In genomic region chr15:89203705-89204273, GRCh38 we compare ENCODE assay signal across 11 cellular contexts. TPM values are rescaled to one million over a fixed set of nuclear protein-coding genes. Genes with fewer than 3 reads are reported as not detected.
A peak's percentile ranks its signal among the peaks of the same experiment; 100 is the strongest.
DNase-seq lines count a peak whose midpoint lies in the region; ATAC-seq, FAIRE-seq and TF ChIP-seq lines count a peak whose summit lies in the region.
"Had no signal": no experiment of that assay in that cellular context is flagged by ENCODE, and none has a peak within 500 bp of the region (broad histone marks: within the 10 kb centered on the region; RNA-seq: fewer than 3 reads in every experiment).

No MANE protein-coding gene starts in this region.

- no peak for TF ChIP-seq EP300 in HepG2 (IDR thresholded peaks at IDR 0.05; ENCODE audit: low read depth in 2 of 2, low read length in 2 of 2)
- no peak for TF ChIP-seq EP300 in HepG2 (CRISPR knock-in tag; IDR thresholded peaks at IDR 0.05; ENCODE audit: borderline replicate concordance)

- no peak overlapping the region for H3K9ac ChIP-seq in HepG2 (ENCODE audit: insufficient read depth, low read depth, low read length)

- intact Hi-C loops in right lobe of liver (cut with DNase I): no loop called here
- intact Hi-C loops in HepG2 (cut with micrococcal nuclease; ENCODE audit: unreplicated experiment): loop anchor here (10.0 kb wide), 1 partner anchor 101 kb away; no protein-coding TSS in a partner anchor
- intact Hi-C loops in activated CD8-positive, alpha-beta T cell treated with anti-CD3 and anti-CD28 coated beads for 36 hours (cut with micrococcal nuclease): loop anchor here (10.0 kb wide), 1 partner anchor 81 kb away; no protein-coding TSS in a partner anchor

- no peaks in the 10 kb centered on the region for H3K9me3 Mint-ChIP-seq in activated CD8-positive, alpha-beta T cell treated with anti-CD3 and anti-CD28 coated beads for 36 hours
- H3K9me3 Mint-ChIP-seq in effector memory CD8-positive, alpha-beta T cell: no peaks in the 10 kb centered on the region
- peaks cover 0 to 7% of the 10 kb centered on the region in 2 donors for H3K9me3 Mint-ChIP-seq in stimulated activated naive CD8-positive, alpha-beta T cell treated with anti-CD3 and anti-CD28 coated beads, Interleukin-15, amount 100 ng/mL, for 72 hours

- H2AFZ ChIP-seq in HepG2 (ENCODE audit: low read length): no peak overlapping the region

- no peak for FAIRE-seq in HepG2 (lab: Jason Lieb, UNC)

- H3K9me3 ChIP-seq in right lobe of liver: no peaks in the 10 kb centered on the region
- H3K9me3 ChIP-seq in HepG2 (ENCODE audit: low read length): no peaks in the 10 kb centered on the region

- CTCF ChIA-PET in HepG2 (lab: Yijun Ruan, JAX; ENCODE audit: low intra/inter-chr PET ratio, low total read pairs): no interaction called here
- CTCF ChIA-PET in activated CD8-positive, alpha-beta T cell treated with anti-CD3 and anti-CD28 coated beads for 36 hours (lab: Charles Lee): interaction anchor here (1.0 to 4.8 kb wide), 4 partner anchors 10 to 146 kb away, joined by 3 to 37 read pairs (median 4); no protein-coding TSS in a partner anchor

- no peak for DNase-seq in right lobe of liver
- DNase-seq in HepG2 (ENCODE audit: low spot score): no peak
- DNase-seq in activated CD8-positive, alpha-beta T cell treated with anti-CD3 and anti-CD28 coated beads for 36 hours: peak; percentile 70
- peak in 1 of 3 experiments; percentile 11 for DNase-seq in effector memory CD8-positive, alpha-beta T cell
- DNase-seq in stimulated activated naive CD8-positive, alpha-beta T cell treated with anti-CD3 and anti-CD28 coated beads, Interleukin-15, amount 100 ng/mL, for 72 hours: peak; percentile 57 to 73
- no peak for DNase-seq in SW 1271 (lab: John Stamatoyannopoulos, UW)
- DNase-seq in inferior parietal cortex (ENCODE audit: extremely low spot score): no peak
- no peak for DNase-seq in HuH-7 (ENCODE audit: low spot score)
- DNase-seq: NCI-H1694 treated with DMSO at 0.1 percent for 48 hours had no signal

- H3K36me3 Mint-ChIP-seq in activated CD8-positive, alpha-beta T cell treated with anti-CD3 and anti-CD28 coated beads for 36 hours (ENCODE audit: low read depth): peaks cover 7% of the 10 kb centered on the region
- H3K36me3 Mint-ChIP-seq in effector memory CD8-positive, alpha-beta T cell (ENCODE audit: insufficient read depth): peaks cover 3% of the 10 kb centered on the region

- 16% methylated on average over 2 of the region's 2 CpGs for WGBS in right lobe of liver (ENCODE audit: insufficient coverage, low coverage, low lambda C conversion rate, missing lambda C conversion rate)
- WGBS in HepG2 (ENCODE audit: low lambda C conversion rate): 71% methylated on average over 2 of the region's 2 CpGs

- TF ChIP-seq CTCF in right lobe of liver (IDR thresholded peaks at IDR 0.05) (no peak), HepG2 (CRISPR knock-in tag; IDR thresholded peaks at IDR 0.05) (no peak)
- no peak for TF ChIP-seq CTCF in activated CD8-positive, alpha-beta T cell treated with anti-CD3 and anti-CD28 coated beads for 36 hours (IDR thresholded peaks at IDR 0.05)

- no peak overlapping the region for H3K4me2 ChIP-seq in HepG2 (ENCODE audit: low read depth, low read length)

- peak overlapping the region; percentile 85 for H3K27ac Mint-ChIP-seq in activated CD8-positive, alpha-beta T cell treated with anti-CD3 and anti-CD28 coated beads for 36 hours
- peak overlapping the region; percentile 64 to 67 for H3K27ac Mint-ChIP-seq in effector memory CD8-positive, alpha-beta T cell
- peak overlapping the region; percentile 79 to 97 for H3K27ac Mint-ChIP-seq in stimulated activated naive CD8-positive, alpha-beta T cell treated with anti-CD3 and anti-CD28 coated beads, Interleukin-15, amount 100 ng/mL, for 72 hours

- in situ Hi-C loops in HepG2 (cut with HindIII; ENCODE audit: extremely low pct_ligation_motif_present, low pct_unique_long_range_greater_than_20kb): loop anchor here (10.0 kb wide), 1 partner anchor 91 kb away; no protein-coding TSS in a partner anchor

- H3K4me1 ChIP-seq in right lobe of liver (peaks cover 0 to 4% (median 0%) of the 10 kb centered on the region in 4 donors), HepG2 (ENCODE audit: insufficient read depth, low read length) (peaks cover 28% of the 10 kb centered on the region)

- peak in 3 of 4 donors; percentile 16 to 43 (median 33) for ATAC-seq in right lobe of liver
- ATAC-seq in HepG2: no peak
- peak; percentile 81 for ATAC-seq in activated CD8-positive, alpha-beta T cell treated with anti-CD3 and anti-CD28 coated beads for 36 hours
- peak; percentile 78 for ATAC-seq in effector memory CD8-positive, alpha-beta T cell (replicated peaks)
- ATAC-seq in stimulated activated naive CD8-positive, alpha-beta T cell treated with anti-CD3 and anti-CD28 coated beads, Interleukin-15, amount 100 ng/mL, for 72 hours: peak; percentile 94

- H3K27ac ChIP-seq in right lobe of liver (no peak overlapping the region), HepG2 (ENCODE audit: extremely low read length, insufficient read depth, low read length) (no peak overlapping the region)

- no peaks in the 10 kb centered on the region for H4K20me1 ChIP-seq in HepG2 (ENCODE audit: insufficient read depth, low read length)

- H3K36me3 ChIP-seq in right lobe of liver: peaks cover 0 to 19% (median 4%) of the 10 kb centered on the region in 4 donors
- no peaks in the 10 kb centered on the region for H3K36me3 ChIP-seq in HepG2 (replicated peaks in 1 of 2; ENCODE audit: control insufficient read depth in 1 of 2, insufficient read depth in 2 of 2, low read length in 2 of 2)

- no TSS peak for BruUV-seq in HepG2 (replicated peaks; lab: Mats Ljungman, UMichigan)

- peak overlapping the region; percentile 31 for H3K4me3 Mint-ChIP-seq in activated CD8-positive, alpha-beta T cell treated with anti-CD3 and anti-CD28 coated beads for 36 hours
- peak overlapping the region in 1 of 2 donors; percentile 18 for H3K4me3 Mint-ChIP-seq in effector memory CD8-positive, alpha-beta T cell
- H3K4me3 Mint-ChIP-seq in stimulated activated naive CD8-positive, alpha-beta T cell treated with anti-CD3 and anti-CD28 coated beads, Interleukin-15, amount 100 ng/mL, for 72 hours: peak overlapping the region; percentile 51 to 69

- H3K4me1 Mint-ChIP-seq in activated CD8-positive, alpha-beta T cell treated with anti-CD3 and anti-CD28 coated beads for 36 hours (ENCODE audit: low read depth): peaks cover 31% of the 10 kb centered on the region
- H3K4me1 Mint-ChIP-seq in effector memory CD8-positive, alpha-beta T cell (ENCODE audit: low read depth in 2 of 2): peaks cover 22 to 28% of the 10 kb centered on the region in 2 donors
- H3K4me1 Mint-ChIP-seq in stimulated activated naive CD8-positive, alpha-beta T cell treated with anti-CD3 and anti-CD28 coated beads, Interleukin-15, amount 100 ng/mL, for 72 hours: peaks cover 50% of the 10 kb centered on the region

- no peak for TF ChIP-seq POLR2A in right lobe of liver (IDR thresholded peaks at IDR 0.05)
- TF ChIP-seq POLR2A in HepG2 (IDR thresholded peaks at IDR 0.05; ENCODE audit: insufficient read depth in 1 of 2, low read depth in 2 of 2, low read length in 2 of 2): no peak

- H3K27me3 Mint-ChIP-seq in activated CD8-positive, alpha-beta T cell treated with anti-CD3 and anti-CD28 coated beads for 36 hours: no peaks in the 10 kb centered on the region
- H3K27me3 Mint-ChIP-seq in effector memory CD8-positive, alpha-beta T cell: no peaks in the 10 kb centered on the region
- H3K27me3 Mint-ChIP-seq in stimulated activated naive CD8-positive, alpha-beta T cell treated with anti-CD3 and anti-CD28 coated beads, Interleukin-15, amount 100 ng/mL, for 72 hours: peaks cover 11% of the 10 kb centered on the region

- POLR2A ChIA-PET in HepG2 (lab: Yijun Ruan, JAX): no interaction called here
- POLR2A ChIA-PET in activated CD8-positive, alpha-beta T cell treated with anti-CD3 and anti-CD28 coated beads for 36 hours (lab: Charles Lee): interaction anchor here (0.7 kb wide), 1 partner anchor 41 kb away, joined by 3 read pairs; no protein-coding TSS in a partner anchor

- no peak for TF ChIP-seq RAD21 in HepG2 (CRISPR knock-in tag; IDR thresholded peaks at IDR 0.05)

- no peaks in the 10 kb centered on the region for H3K79me2 ChIP-seq in HepG2 (ENCODE audit: insufficient read depth, low read length)

- H3K27me3 ChIP-seq in right lobe of liver (no peaks in the 10 kb centered on the region), HepG2 (ENCODE audit: control insufficient read depth in 1 of 2, insufficient read depth in 2 of 2, low read length in 2 of 2) (no peaks in the 10 kb centered on the region)

- H3K4me3 ChIP-seq in right lobe of liver: no peak overlapping the region
- no peak overlapping the region for H3K4me3 ChIP-seq in HepG2 (replicated peaks in 1 of 3; ENCODE audit: insufficient read depth in 1 of 3, low read depth in 2 of 3, low read length in 3 of 3)
- H3K4me3 ChIP-seq: skin epidermis had no signal

RNA-seq across cellular contexts. Expression of gene RLBP1, which starts 17.6 kb away (rescaled TPM):
- not detected for total RNA-seq in right lobe of liver
- not detected in 2 replicates for total RNA-seq in HepG2 (2016; rRNA removed; fragmentation: Illumina TruSeq; extraction: Trizol)
- total RNA-seq in HepG2 (2016; cell fraction: cytosol; rRNA removed; fragmentation: Illumina TruSeq; extraction: Trizol; ENCODE audit: low read depth): not detected in 2 replicates
- total RNA-seq in HepG2 (2016; cell fraction: insoluble cytoplasmic fraction; rRNA removed; fragmentation: Illumina TruSeq; extraction: Trizol): 0.24 TPM in 1 of 2 replicates, not detected in the other
- total RNA-seq in HepG2 (2016; cell fraction: membrane; rRNA removed; fragmentation: Illumina TruSeq; extraction: Trizol): not detected in 2 replicates
- total RNA-seq in HepG2 (2016; cell fraction: nucleus; rRNA removed; fragmentation: Illumina TruSeq; extraction: Trizol): not detected in 2 replicates
- polyA plus RNA-seq in HepG2 (2011; rRNA removed): 0.07 and 0.22 TPM in 2 replicates
- 0.05 and 0.13 TPM in 2 replicates for polyA plus RNA-seq in HepG2 (2011; cell fraction: cytosol; rRNA removed)
- polyA plus RNA-seq in HepG2 (2011; cell fraction: nucleus; rRNA removed): 0.57 and 0.61 TPM in 2 replicates
- polyA plus RNA-seq in HepG2 (2012): 0.35 TPM in 1 of 2 replicates, not detected in the other
- polyA plus RNA-seq in HepG2 (2016; cell fraction: cytosol; fragmentation: Illumina TruSeq; extraction: Trizol; ENCODE audit: low read depth): not detected in 2 replicates
- not detected in 2 replicates for polyA plus RNA-seq in HepG2 (2016; cell fraction: insoluble cytoplasmic fraction; fragmentation: Illumina TruSeq; extraction: Trizol; ENCODE audit: low read depth)
- polyA plus RNA-seq in HepG2 (2016; cell fraction: membrane; fragmentation: Illumina TruSeq; extraction: Trizol; ENCODE audit: low read depth): not detected in 2 replicates
- polyA plus RNA-seq in HepG2 (2016; cell fraction: nucleus; fragmentation: Illumina TruSeq; extraction: Trizol; ENCODE audit: insufficient read depth, low read depth): not detected in 2 replicates
- not detected in 2 replicates for polyA minus RNA-seq in HepG2 (2011; rRNA and poly(A)+ RNA removed; ENCODE audit: low replicate concordance)
- polyA minus RNA-seq in HepG2 (2011; cell fraction: cytosol; rRNA and poly(A)+ RNA removed): not detected in 2 replicates
- not detected in 2 replicates for polyA minus RNA-seq in HepG2 (2011; cell fraction: nucleus; rRNA and poly(A)+ RNA removed)
- total RNA-seq in activated CD8-positive, alpha-beta T cell treated with anti-CD3 and anti-CD28 coated beads for 36 hours: not detected
- total RNA-seq: lung microvascular endothelial cell had no signal

RNA-seq across cellular contexts. Expression of gene FANCI, which starts 40.0 kb away (rescaled TPM):
- 1 to 10 TPM in 5 of 6 experiments, under 1 TPM in 1; 0.98 to 7.2 (median 2.8) TPM for total RNA-seq in right lobe of liver
- 68.8 and 99.2 TPM in 2 replicates for total RNA-seq in HepG2 (2016; rRNA removed; fragmentation: Illumina TruSeq; extraction: Trizol)
- total RNA-seq in HepG2 (2016; cell fraction: cytosol; rRNA removed; fragmentation: Illumina TruSeq; extraction: Trizol; ENCODE audit: low read depth): 12.0 and 12.8 TPM in 2 replicates
- total RNA-seq in HepG2 (2016; cell fraction: insoluble cytoplasmic fraction; rRNA removed; fragmentation: Illumina TruSeq; extraction: Trizol): 67.0 and 92.2 TPM in 2 replicates
- 23.1 and 27.0 TPM in 2 replicates for total RNA-seq in HepG2 (2016; cell fraction: membrane; rRNA removed; fragmentation: Illumina TruSeq; extraction: Trizol)
- 88.5 and 91.5 TPM in 2 replicates for total RNA-seq in HepG2 (2016; cell fraction: nucleus; rRNA removed; fragmentation: Illumina TruSeq; extraction: Trizol)
- 10.4 and 15.7 TPM in 2 replicates for polyA plus RNA-seq in HepG2 (2011; rRNA removed)
- 6.7 and 6.9 TPM in 2 replicates for polyA plus RNA-seq in HepG2 (2011; cell fraction: cytosol; rRNA removed)
- 16.3 and 28.4 TPM in 2 replicates for polyA plus RNA-seq in HepG2 (2011; cell fraction: nucleus; rRNA removed)
- 14.9 and 23.3 TPM in 2 replicates for polyA plus RNA-seq in HepG2 (2012)
- 4.4 and 5.3 TPM in 2 replicates for polyA plus RNA-seq in HepG2 (2016; cell fraction: cytosol; fragmentation: Illumina TruSeq; extraction: Trizol; ENCODE audit: low read depth)
- polyA plus RNA-seq in HepG2 (2016; cell fraction: insoluble cytoplasmic fraction; fragmentation: Illumina TruSeq; extraction: Trizol; ENCODE audit: low read depth): 41.9 and 46.3 TPM in 2 replicates
- polyA plus RNA-seq in HepG2 (2016; cell fraction: membrane; fragmentation: Illumina TruSeq; extraction: Trizol; ENCODE audit: low read depth): 7.1 and 9.0 TPM in 2 replicates
- 81.0 and 91.9 TPM in 2 replicates for polyA plus RNA-seq in HepG2 (2016; cell fraction: nucleus; fragmentation: Illumina TruSeq; extraction: Trizol; ENCODE audit: insufficient read depth, low read depth)
- polyA minus RNA-seq in HepG2 (2011; rRNA and poly(A)+ RNA removed; ENCODE audit: low replicate concordance): 18.2 and 76.1 TPM in 2 replicates
- polyA minus RNA-seq in HepG2 (2011; cell fraction: cytosol; rRNA and poly(A)+ RNA removed): 15.2 and 17.1 TPM in 2 replicates
- 43.0 and 46.0 TPM in 2 replicates for polyA minus RNA-seq in HepG2 (2011; cell fraction: nucleus; rRNA and poly(A)+ RNA removed)
- 100 to 1,000 TPM; 180 TPM for total RNA-seq in activated CD8-positive, alpha-beta T cell treated with anti-CD3 and anti-CD28 coated beads for 36 hours

Comparison
In these comparisons a context has a peak if more than half of its experiments do, and no peak if none do; other contexts are left out.
1. intact Hi-C loops: an anchor here in HepG2 (10.0 kb wide) and activated CD8-positive, alpha-beta T cell treated with anti-CD3 and anti-CD28 coated beads for 36 hours (10.0 kb wide); none called in right lobe of liver.
2. DNase-seq: peak in activated CD8-positive, alpha-beta T cell treated with anti-CD3 and anti-CD28 coated beads for 36 hours (single experiment) and stimulated activated naive CD8-positive, alpha-beta T cell treated with anti-CD3 and anti-CD28 coated beads, Interleukin-15, amount 100 ng/mL, for 72 hours (2 of 2); none in right lobe of liver (0 of 3), HepG2 (single experiment), SW 1271 (0 of 2), inferior parietal cortex (single experiment) and HuH-7 (single experiment).
3. Peak in every context shown above with its lines, with median percentiles within 50 percentile points of each other: H3K27ac Mint-ChIP-seq.